2 cellular contexts compared by ENCODE assay signal in genomic region chr4:157664726-157665125, GRCh38.
TF ChIP-seq lines count a peak whose summit lies in the region.

No MANE protein-coding gene starts in this region.

TF ChIP-seq in SK-N-SH treated with all-trans-retinoic acid at 6 μM for 48 hours, 23 proteins besides CTCF, POLR2A, EP300 and RAD21 (continued from another document):
- TF ChIP-seq, protein P1, sequence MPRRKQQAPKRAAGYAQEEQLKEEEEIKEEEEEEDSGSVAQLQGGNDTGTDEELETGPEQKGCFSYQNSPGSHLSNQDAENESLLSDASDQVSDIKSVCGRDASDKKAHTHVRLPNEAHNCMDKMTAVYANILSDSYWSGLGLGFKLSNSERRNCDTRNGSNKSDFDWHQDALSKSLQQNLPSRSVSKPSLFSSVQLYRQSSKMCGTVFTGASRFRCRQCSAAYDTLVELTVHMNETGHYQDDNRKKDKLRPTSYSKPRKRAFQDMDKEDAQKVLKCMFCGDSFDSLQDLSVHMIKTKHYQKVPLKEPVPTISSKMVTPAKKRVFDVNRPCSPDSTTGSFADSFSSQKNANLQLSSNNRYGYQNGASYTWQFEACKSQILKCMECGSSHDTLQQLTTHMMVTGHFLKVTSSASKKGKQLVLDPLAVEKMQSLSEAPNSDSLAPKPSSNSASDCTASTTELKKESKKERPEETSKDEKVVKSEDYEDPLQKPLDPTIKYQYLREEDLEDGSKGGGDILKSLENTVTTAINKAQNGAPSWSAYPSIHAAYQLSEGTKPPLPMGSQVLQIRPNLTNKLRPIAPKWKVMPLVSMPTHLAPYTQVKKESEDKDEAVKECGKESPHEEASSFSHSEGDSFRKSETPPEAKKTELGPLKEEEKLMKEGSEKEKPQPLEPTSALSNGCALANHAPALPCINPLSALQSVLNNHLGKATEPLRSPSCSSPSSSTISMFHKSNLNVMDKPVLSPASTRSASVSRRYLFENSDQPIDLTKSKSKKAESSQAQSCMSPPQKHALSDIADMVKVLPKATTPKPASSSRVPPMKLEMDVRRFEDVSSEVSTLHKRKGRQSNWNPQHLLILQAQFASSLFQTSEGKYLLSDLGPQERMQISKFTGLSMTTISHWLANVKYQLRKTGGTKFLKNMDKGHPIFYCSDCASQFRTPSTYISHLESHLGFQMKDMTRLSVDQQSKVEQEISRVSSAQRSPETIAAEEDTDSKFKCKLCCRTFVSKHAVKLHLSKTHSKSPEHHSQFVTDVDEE (CRISPR knock-in tag; IDR thresholded peaks at IDR 0.05), result no peak
- TF ChIP-seq ISL1 (CRISPR knock-in tag; IDR thresholded peaks at IDR 0.05) (no peak), BACH2 (CRISPR knock-in tag; IDR thresholded peaks at IDR 0.05; ENCODE audit: borderline replicate concordance) (no peak), ARNTL (CRISPR knock-in tag; IDR thresholded peaks at IDR 0.05; ENCODE audit: borderline replicate concordance, low read depth) (no peak), ZC3H10 (CRISPR knock-in tag; IDR thresholded peaks at IDR 0.05) (no peak), TOX (CRISPR knock-in tag; IDR thresholded peaks at IDR 0.05; ENCODE audit: borderline replicate concordance) (no peak), PATZ1 (CRISPR knock-in tag; IDR thresholded peaks at IDR 0.05; ENCODE audit: borderline replicate concordance) (no peak), CSRNP3 (CRISPR knock-in tag; IDR thresholded peaks at IDR 0.05) (no peak), RARB (CRISPR knock-in tag; IDR thresholded peaks at IDR 0.05) (no peak), TCF4 (CRISPR knock-in tag; IDR thresholded peaks at IDR 0.05; ENCODE audit: borderline replicate concordance) (no peak), ESRRG (CRISPR knock-in tag; IDR thresholded peaks at IDR 0.05) (no peak), ZNF70 (CRISPR knock-in tag; IDR thresholded peaks at IDR 0.05) (no peak), ZFP3 (CRISPR knock-in tag; IDR thresholded peaks at IDR 0.05) (no peak), SNAI2 (CRISPR knock-in tag; IDR thresholded peaks at IDR 0.05) (no peak)
- TF ChIP-seq, protein P2, sequence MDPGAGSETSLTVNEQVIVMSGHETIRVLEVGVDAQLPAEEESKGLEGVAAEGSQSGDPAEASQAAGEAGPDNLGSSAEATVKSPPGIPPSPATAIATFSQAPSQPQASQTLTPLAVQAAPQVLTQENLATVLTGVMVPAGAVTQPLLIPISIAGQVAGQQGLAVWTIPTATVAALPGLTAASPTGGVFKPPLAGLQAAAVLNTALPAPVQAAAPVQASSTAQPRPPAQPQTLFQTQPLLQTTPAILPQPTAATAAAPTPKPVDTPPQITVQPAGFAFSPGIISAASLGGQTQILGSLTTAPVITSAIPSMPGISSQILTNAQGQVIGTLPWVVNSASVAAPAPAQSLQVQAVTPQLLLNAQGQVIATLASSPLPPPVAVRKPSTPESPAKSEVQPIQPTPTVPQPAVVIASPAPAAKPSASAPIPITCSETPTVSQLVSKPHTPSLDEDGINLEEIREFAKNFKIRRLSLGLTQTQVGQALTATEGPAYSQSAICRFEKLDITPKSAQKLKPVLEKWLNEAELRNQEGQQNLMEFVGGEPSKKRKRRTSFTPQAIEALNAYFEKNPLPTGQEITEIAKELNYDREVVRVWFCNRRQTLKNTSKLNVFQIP (CRISPR knock-in tag; IDR thresholded peaks at IDR 0.05; ENCODE audit: borderline replicate concordance, low read depth), result no peak

TF ChIP-seq in GM23338, 12 proteins besides CTCF, POLR2A, EP300 and RAD21:
- TF ChIP-seq ZNF462 (CRISPR knock-in tag; IDR thresholded peaks at IDR 0.05), result no peak
